1 cellular context compared by ENCODE assay signal in the genomic region with DNA sequence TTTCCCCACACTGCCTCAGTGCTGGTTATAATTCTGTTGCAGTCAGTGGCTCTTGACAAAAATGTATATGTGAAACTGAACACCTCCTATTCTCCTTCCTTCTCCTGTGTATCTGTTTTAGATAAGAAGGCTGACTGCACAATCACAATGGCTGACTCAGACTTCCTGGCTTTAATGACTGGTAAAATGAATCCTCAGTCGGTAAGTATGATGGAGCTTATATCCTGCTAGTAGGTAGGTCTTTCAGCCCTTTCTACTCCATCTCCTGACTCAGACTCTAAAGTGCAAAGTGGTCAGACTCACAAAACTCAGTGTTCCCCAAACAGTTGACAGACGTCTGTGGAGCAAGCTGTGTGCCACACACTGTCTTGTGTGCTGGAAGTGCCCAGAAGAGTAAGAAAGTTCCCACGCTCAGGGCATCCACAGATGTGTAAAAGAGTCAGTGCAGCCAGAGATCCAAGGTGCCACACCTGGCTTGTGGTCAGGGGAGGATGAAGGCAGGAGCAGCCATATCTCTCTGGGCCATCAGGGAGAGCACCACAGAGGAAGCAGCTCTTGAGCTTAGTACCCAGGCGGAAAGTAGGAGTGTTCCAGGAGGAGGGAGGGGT.
TF ChIP-seq lines count a peak whose summit lies in the region.

No MANE protein-coding gene starts in this region.

TF ChIP-seq in K562, 482 proteins besides CTCF, POLR2A, EP300 and RAD21 (continued from another document and continues in another):
- no peak for TF ChIP-seq TOE1 (IDR thresholded peaks at IDR 0.05; ENCODE audit: borderline replicate concordance)
- TF ChIP-seq TOE1 (CRISPR knock-in tag; IDR thresholded peaks at IDR 0.05; ENCODE audit: borderline replicate concordance, low read depth): no peak
- TF ChIP-seq, protein P1, sequence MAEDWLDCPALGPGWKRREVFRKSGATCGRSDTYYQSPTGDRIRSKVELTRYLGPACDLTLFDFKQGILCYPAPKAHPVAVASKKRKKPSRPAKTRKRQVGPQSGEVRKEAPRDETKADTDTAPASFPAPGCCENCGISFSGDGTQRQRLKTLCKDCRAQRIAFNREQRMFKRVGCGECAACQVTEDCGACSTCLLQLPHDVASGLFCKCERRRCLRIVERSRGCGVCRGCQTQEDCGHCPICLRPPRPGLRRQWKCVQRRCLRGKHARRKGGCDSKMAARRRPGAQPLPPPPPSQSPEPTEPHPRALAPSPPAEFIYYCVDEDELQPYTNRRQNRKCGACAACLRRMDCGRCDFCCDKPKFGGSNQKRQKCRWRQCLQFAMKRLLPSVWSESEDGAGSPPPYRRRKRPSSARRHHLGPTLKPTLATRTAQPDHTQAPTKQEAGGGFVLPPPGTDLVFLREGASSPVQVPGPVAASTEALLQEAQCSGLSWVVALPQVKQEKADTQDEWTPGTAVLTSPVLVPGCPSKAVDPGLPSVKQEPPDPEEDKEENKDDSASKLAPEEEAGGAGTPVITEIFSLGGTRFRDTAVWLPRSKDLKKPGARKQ (CRISPR knock-in tag; IDR thresholded peaks at IDR 0.05): no peak
- no peak for TF ChIP-seq RFX7 (CRISPR knock-in tag; IDR thresholded peaks at IDR 0.05)
- no peak for TF ChIP-seq NR2F6 (CRISPR knock-in tag; IDR thresholded peaks at IDR 0.05)
- TF ChIP-seq, protein P2, sequence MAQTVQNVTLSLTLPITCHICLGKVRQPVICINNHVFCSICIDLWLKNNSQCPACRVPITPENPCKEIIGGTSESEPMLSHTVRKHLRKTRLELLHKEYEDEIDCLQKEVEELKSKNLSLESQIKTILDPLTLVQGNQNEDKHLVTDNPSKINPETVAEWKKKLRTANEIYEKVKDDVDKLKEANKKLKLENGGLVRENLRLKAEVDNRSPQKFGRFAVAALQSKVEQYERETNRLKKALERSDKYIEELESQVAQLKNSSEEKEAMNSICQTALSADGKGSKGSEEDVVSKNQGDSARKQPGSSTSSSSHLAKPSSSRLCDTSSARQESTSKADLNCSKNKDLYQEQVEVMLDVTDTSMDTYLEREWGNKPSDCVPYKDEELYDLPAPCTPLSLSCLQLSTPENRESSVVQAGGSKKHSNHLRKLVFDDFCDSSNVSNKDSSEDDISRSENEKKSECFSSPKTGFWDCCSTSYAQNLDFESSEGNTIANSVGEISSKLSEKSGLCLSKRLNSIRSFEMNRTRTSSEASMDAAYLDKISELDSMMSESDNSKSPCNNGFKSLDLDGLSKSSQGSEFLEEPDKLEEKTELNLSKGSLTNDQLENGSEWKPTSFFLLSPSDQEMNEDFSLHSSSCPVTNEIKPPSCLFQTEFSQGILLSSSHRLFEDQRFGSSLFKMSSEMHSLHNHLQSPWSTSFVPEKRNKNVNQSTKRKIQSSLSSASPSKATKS (CRISPR knock-in tag; IDR thresholded peaks at IDR 0.05): no peak
- TF ChIP-seq JUNB (CRISPR knock-in tag; conservative IDR thresholded peaks at IDR 0.05): no peak
- no peak for TF ChIP-seq PTTG1 (tag; IDR thresholded peaks at IDR 0.05; ENCODE audit: low read depth)
- TF ChIP-seq, protein P3, sequence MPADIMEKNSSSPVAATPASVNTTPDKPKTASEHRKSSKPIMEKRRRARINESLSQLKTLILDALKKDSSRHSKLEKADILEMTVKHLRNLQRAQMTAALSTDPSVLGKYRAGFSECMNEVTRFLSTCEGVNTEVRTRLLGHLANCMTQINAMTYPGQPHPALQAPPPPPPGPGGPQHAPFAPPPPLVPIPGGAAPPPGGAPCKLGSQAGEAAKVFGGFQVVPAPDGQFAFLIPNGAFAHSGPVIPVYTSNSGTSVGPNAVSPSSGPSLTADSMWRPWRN (IDR thresholded peaks at IDR 0.05; ENCODE audit: low read depth): no peak
- no peak for TF ChIP-seq CREBBP (IDR thresholded peaks at IDR 0.05; ENCODE audit: low read depth, low read length)
- TF ChIP-seq, protein P4, sequence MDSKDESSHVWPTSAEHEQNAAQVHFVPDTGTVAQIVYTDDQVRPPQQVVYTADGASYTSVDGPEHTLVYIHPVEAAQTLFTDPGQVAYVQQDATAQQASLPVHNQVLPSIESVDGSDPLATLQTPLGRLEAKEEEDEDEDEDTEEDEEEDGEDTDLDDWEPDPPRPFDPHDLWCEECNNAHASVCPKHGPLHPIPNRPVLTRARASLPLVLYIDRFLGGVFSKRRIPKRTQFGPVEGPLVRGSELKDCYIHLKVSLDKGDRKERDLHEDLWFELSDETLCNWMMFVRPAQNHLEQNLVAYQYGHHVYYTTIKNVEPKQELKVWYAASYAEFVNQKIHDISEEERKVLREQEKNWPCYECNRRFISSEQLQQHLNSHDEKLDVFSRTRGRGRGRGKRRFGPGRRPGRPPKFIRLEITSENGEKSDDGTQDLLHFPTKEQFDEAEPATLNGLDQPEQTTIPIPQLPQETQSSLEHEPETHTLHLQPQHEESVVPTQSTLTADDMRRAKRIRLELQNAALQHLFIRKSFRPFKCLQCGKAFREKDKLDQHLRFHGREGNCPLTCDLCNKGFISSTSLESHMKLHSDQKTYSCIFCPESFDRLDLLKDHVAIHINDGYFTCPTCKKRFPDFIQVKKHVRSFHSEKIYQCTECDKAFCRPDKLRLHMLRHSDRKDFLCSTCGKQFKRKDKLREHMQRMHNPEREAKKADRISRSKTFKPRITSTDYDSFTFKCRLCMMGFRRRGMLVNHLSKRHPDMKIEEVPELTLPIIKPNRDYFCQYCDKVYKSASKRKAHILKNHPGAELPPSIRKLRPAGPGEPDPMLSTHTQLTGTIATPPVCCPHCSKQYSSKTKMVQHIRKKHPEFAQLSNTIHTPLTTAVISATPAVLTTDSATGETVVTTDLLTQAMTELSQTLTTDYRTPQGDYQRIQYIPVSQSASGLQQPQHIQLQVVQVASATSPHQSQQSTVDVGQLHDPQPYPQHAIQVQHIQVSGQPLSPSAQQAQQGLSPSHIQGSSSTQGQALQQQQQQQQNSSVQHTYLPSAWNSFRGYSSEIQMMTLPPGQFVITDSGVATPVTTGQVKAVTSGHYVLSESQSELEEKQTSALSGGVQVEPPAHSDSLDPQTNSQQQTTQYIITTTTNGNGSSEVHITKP (IDR thresholded peaks at IDR 0.05; ENCODE audit: partially characterized antibody): no peak
- TF ChIP-seq, protein P5, sequence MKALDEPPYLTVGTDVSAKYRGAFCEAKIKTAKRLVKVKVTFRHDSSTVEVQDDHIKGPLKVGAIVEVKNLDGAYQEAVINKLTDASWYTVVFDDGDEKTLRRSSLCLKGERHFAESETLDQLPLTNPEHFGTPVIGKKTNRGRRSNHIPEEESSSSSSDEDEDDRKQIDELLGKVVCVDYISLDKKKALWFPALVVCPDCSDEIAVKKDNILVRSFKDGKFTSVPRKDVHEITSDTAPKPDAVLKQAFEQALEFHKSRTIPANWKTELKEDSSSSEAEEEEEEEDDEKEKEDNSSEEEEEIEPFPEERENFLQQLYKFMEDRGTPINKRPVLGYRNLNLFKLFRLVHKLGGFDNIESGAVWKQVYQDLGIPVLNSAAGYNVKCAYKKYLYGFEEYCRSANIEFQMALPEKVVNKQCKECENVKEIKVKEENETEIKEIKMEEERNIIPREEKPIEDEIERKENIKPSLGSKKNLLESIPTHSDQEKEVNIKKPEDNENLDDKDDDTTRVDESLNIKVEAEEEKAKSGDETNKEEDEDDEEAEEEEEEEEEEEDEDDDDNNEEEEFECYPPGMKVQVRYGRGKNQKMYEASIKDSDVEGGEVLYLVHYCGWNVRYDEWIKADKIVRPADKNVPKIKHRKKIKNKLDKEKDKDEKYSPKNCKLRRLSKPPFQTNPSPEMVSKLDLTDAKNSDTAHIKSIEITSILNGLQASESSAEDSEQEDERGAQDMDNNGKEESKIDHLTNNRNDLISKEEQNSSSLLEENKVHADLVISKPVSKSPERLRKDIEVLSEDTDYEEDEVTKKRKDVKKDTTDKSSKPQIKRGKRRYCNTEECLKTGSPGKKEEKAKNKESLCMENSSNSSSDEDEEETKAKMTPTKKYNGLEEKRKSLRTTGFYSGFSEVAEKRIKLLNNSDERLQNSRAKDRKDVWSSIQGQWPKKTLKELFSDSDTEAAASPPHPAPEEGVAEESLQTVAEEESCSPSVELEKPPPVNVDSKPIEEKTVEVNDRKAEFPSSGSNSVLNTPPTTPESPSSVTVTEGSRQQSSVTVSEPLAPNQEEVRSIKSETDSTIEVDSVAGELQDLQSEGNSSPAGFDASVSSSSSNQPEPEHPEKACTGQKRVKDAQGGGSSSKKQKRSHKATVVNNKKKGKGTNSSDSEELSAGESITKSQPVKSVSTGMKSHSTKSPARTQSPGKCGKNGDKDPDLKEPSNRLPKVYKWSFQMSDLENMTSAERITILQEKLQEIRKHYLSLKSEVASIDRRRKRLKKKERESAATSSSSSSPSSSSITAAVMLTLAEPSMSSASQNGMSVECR (CRISPR knock-in tag; IDR thresholded peaks at IDR 0.05): no peak
- TF ChIP-seq, protein P6, sequence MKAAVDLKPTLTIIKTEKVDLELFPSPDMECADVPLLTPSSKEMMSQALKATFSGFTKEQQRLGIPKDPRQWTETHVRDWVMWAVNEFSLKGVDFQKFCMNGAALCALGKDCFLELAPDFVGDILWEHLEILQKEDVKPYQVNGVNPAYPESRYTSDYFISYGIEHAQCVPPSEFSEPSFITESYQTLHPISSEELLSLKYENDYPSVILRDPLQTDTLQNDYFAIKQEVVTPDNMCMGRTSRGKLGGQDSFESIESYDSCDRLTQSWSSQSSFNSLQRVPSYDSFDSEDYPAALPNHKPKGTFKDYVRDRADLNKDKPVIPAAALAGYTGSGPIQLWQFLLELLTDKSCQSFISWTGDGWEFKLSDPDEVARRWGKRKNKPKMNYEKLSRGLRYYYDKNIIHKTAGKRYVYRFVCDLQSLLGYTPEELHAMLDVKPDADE (conservative IDR thresholded peaks at IDR 0.05; ENCODE audit: control insufficient read depth, low read depth, low read length): no peak
- TF ChIP-seq, protein P7, sequence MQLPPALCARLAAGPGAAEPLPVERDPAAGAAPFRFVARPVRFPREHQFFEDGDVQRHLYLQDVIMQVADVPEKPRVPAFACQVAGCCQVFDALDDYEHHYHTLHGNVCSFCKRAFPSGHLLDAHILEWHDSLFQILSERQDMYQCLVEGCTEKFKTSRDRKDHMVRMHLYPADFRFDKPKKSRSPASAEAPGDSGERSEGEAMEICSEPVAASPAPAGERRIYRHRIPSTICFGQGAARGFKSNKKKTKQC (CRISPR knock-in tag; IDR thresholded peaks at IDR 0.05): no peak
- TF ChIP-seq NFE2 (IDR thresholded peaks at IDR 0.05; ENCODE audit: low read depth): peak; percentile 73
- no peak for TF ChIP-seq SRSF7 (optimal IDR thresholded peaks at IDR 0.05; ENCODE audit: low read depth, low read length)
- TF ChIP-seq RUNX1 (IDR thresholded peaks at IDR 0.05; ENCODE audit: low read depth): no peak
- no peak for TF ChIP-seq CBX2 (IDR thresholded peaks at IDR 0.05; ENCODE audit: insufficient read depth, low read length, poor library complexity, severe bottlenecking)
- TF ChIP-seq KLF1 (tag; IDR thresholded peaks at IDR 0.05): no peak
- TF ChIP-seq, protein P8, sequence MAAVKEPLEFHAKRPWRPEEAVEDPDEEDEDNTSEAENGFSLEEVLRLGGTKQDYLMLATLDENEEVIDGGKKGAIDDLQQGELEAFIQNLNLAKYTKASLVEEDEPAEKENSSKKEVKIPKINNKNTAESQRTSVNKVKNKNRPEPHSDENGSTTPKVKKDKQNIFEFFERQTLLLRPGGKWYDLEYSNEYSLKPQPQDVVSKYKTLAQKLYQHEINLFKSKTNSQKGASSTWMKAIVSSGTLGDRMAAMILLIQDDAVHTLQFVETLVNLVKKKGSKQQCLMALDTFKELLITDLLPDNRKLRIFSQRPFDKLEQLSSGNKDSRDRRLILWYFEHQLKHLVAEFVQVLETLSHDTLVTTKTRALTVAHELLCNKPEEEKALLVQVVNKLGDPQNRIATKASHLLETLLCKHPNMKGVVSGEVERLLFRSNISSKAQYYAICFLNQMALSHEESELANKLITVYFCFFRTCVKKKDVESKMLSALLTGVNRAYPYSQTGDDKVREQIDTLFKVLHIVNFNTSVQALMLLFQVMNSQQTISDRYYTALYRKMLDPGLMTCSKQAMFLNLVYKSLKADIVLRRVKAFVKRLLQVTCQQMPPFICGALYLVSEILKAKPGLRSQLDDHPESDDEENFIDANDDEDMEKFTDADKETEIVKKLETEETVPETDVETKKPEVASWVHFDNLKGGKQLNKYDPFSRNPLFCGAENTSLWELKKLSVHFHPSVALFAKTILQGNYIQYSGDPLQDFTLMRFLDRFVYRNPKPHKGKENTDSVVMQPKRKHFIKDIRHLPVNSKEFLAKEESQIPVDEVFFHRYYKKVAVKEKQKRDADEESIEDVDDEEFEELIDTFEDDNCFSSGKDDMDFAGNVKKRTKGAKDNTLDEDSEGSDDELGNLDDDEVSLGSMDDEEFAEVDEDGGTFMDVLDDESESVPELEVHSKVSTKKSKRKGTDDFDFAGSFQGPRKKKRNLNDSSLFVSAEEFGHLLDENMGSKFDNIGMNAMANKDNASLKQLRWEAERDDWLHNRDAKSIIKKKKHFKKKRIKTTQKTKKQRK (IDR thresholded peaks at IDR 0.05; ENCODE audit: borderline replicate concordance, low read depth, low read length): no peak
- TF ChIP-seq TAL1 (IDR thresholded peaks at IDR 0.05): no peak
- peak in 1 of 3 experiments; percentile 77 for TF ChIP-seq YY1 (IDR thresholded peaks at IDR 0.05; ENCODE audit: borderline replicate concordance in 1 of 3, control insufficient read depth in 1 of 3, extremely low read depth in 1 of 3, insufficient read depth in 3 of 3, insufficient read length in 1 of 3, insufficient replicate concordance in 2 of 3, low read depth in 1 of 3, low read length in 2 of 3)
- TF ChIP-seq GATAD2A (IDR thresholded peaks at IDR 0.05): no peak
- TF ChIP-seq ZNF324 (CRISPR knock-in tag; IDR thresholded peaks at IDR 0.05): no peak
- peak; percentile 3 for TF ChIP-seq FOS (IDR thresholded peaks at IDR 0.05; ENCODE audit: extremely low read depth, insufficient read length)
- TF ChIP-seq COPS2 (conservative IDR thresholded peaks at IDR 0.05): no peak
- no peak for TF ChIP-seq GABPB1 (CRISPR knock-in tag; IDR thresholded peaks at IDR 0.05)
- no peak for TF ChIP-seq NCOA1 (IDR thresholded peaks at IDR 0.05; ENCODE audit: low read depth)
- TF ChIP-seq, protein P9, sequence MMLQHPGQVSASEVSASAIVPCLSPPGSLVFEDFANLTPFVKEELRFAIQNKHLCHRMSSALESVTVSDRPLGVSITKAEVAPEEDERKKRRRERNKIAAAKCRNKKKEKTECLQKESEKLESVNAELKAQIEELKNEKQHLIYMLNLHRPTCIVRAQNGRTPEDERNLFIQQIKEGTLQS (IDR thresholded peaks at IDR 0.05): peak; percentile 79
- TF ChIP-seq, protein P9 (CRISPR knock-in tag; conservative IDR thresholded peaks at IDR 0.05): no peak
- TF ChIP-seq ELF1 (tag; IDR thresholded peaks at IDR 0.05): peak; percentile 59
- TF ChIP-seq, protein P10, sequence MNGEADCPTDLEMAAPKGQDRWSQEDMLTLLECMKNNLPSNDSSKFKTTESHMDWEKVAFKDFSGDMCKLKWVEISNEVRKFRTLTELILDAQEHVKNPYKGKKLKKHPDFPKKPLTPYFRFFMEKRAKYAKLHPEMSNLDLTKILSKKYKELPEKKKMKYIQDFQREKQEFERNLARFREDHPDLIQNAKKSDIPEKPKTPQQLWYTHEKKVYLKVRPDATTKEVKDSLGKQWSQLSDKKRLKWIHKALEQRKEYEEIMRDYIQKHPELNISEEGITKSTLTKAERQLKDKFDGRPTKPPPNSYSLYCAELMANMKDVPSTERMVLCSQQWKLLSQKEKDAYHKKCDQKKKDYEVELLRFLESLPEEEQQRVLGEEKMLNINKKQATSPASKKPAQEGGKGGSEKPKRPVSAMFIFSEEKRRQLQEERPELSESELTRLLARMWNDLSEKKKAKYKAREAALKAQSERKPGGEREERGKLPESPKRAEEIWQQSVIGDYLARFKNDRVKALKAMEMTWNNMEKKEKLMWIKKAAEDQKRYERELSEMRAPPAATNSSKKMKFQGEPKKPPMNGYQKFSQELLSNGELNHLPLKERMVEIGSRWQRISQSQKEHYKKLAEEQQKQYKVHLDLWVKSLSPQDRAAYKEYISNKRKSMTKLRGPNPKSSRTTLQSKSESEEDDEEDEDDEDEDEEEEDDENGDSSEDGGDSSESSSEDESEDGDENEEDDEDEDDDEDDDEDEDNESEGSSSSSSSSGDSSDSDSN (IDR thresholded peaks at IDR 0.05; ENCODE audit: borderline replicate concordance in 1 of 2, low read depth in 2 of 2, low read length in 2 of 2): no peak
